32 cellular contexts compared by ENCODE assay signal in genomic region chr15:66068801-66069200, GRCh38.
"Had no signal": no experiment of that assay in that cellular context is flagged by ENCODE, and none has a peak within 500 bp of the region (broad histone marks: within the 10 kb centered on the region; RNA-seq: fewer than 3 reads in every experiment).

No MANE protein-coding gene starts in this region.

- DNase-seq: activated CD4-positive, alpha-beta T cell treated with anti-CD3 and anti-CD28 coated beads for 36 hours; activated CD4-positive, alpha-beta T cell treated with anti-CD3 and anti-CD28 coated beads, Interleukin-2, amount 10 ng/mL, durations not matched to agents 7 days and 5 days; activated CD4-positive, alpha-beta T cell treated with anti-CD3 and anti-CD28 coated beads, Interleukin-2, amount 50 U/mL, for 48 hours; activated CD8-positive, alpha-beta T cell treated with anti-CD3 and anti-CD28 coated beads, Interleukin-2, amount 10 ng/mL, durations not matched to agents 7 days and 5 days; activated naive CD4-positive, alpha-beta T cell treated with anti-CD3 and anti-CD28 coated beads, Interleukin-2, amount 50 U/mL, for 16 hours; activated naive CD8-positive, alpha-beta T cell treated with anti-CD3 and anti-CD28 coated beads for 36 hours; activated T-cell treated with anti-CD3 and anti-CD28 coated beads, Interleukin-2, amount 50 U/mL, for 24 hours; amniotic stem cell; aorta; brain microvascular endothelial cell; MM.1S; MV-4-11; NCI-H1092; NCI-H1436 treated with DMSO at 0.1 percent for 48 hours; NCI-H1694 treated with DMSO at 0.1 percent for 48 hours; NCI-H2029 treated with DMSO at 0.1 percent for 48 hours; NCI-H2107; NCI-H2171; NCI-H510A; NCI-H526; NCI-H748 treated with DMSO at 0.1 percent for 48 hours; NK-92 treated with Interleukin-12 subunit alpha and Interleukin-12 subunit beta, amount 100 ng/mL, for 24 hours; PC-9; SHP77; SJCRH30; T1000 had no signal

- H3K27me3 Mint-ChIP-seq: activated CD4-positive, alpha-beta T cell treated with anti-CD3 and anti-CD28 coated beads for 36 hours; activated naive CD8-positive, alpha-beta T cell treated with anti-CD3 and anti-CD28 coated beads for 36 hours had no signal

- H3K4me2 ChIP-seq: KMS-11, PC-9 had no signal

- ATAC-seq: activated CD4-positive, alpha-beta T cell treated with anti-CD3 and anti-CD28 coated beads for 36 hours; activated CD4-positive, CD25-positive, alpha-beta regulatory T cell treated with anti-CD3 and anti-CD28 coated beads, Interleukin-2, amount 50 U/mL, for 24 hours; activated CD8-positive, alpha-beta T cell treated with anti-CD3 and anti-CD28 coated beads, Interleukin-2, amount 10 ng/mL, durations not matched to agents 7 days and 5 days had no signal

- H3K27ac Mint-ChIP-seq: activated CD4-positive, alpha-beta T cell treated with anti-CD3 and anti-CD28 coated beads for 36 hours; activated CD4-positive, alpha-beta T cell treated with anti-CD3 and anti-CD28 coated beads, Interleukin-2, amount 10 ng/mL, durations not matched to agents 7 days and 5 days; activated CD8-positive, alpha-beta T cell treated with anti-CD3 and anti-CD28 coated beads, Interleukin-2, amount 10 ng/mL, durations not matched to agents 7 days and 5 days; activated naive CD8-positive, alpha-beta T cell treated with anti-CD3 and anti-CD28 coated beads for 36 hours; activated T-cell treated with anti-CD3 and anti-CD28 coated beads, Interleukin-2, amount 50 U/mL, for 24 hours; activated T-helper 2 cell treated with anti-CD3 and anti-CD28 coated beads, Interferon-gamma antibody, Interleukin-2, Interleukin-4, amounts not matched to agents 10 μg/mL and 5 μg/mL and 100 μg/mL, durations not matched to agents 14 hours and 24 hours and 36 hours had no signal

- H3K4me1 Mint-ChIP-seq: activated CD4-positive, alpha-beta T cell treated with anti-CD3 and anti-CD28 coated beads for 36 hours; activated CD4-positive, alpha-beta T cell treated with anti-CD3 and anti-CD28 coated beads, Interleukin-2, amount 10 ng/mL, durations not matched to agents 7 days and 5 days; activated naive CD8-positive, alpha-beta T cell treated with anti-CD3 and anti-CD28 coated beads for 36 hours; central memory CD8-positive, alpha-beta T cell had no signal

- H3K36me3 Mint-ChIP-seq: activated naive CD8-positive, alpha-beta T cell treated with anti-CD3 and anti-CD28 coated beads for 36 hours had no signal

- H3K9me3 Mint-ChIP-seq: activated CD4-positive, alpha-beta T cell treated with anti-CD3 and anti-CD28 coated beads, Interleukin-2, amount 10 ng/mL, durations not matched to agents 7 days and 5 days; activated naive CD8-positive, alpha-beta T cell treated with anti-CD3 and anti-CD28 coated beads for 36 hours; activated T-cell treated with anti-CD3 and anti-CD28 coated beads, Interleukin-2, amount 50 U/mL, for 24 hours; activated T-helper 2 cell treated with anti-CD3 and anti-CD28 coated beads, Interferon-gamma antibody, Interleukin-2, Interleukin-4, amounts not matched to agents 10 μg/mL and 5 μg/mL and 100 μg/mL, durations not matched to agents 14 hours and 24 hours and 36 hours; central memory CD8-positive, alpha-beta T cell had no signal

- H3K4me3 Mint-ChIP-seq: activated CD4-positive, alpha-beta T cell treated with anti-CD3 and anti-CD28 coated beads for 36 hours; activated CD4-positive, alpha-beta T cell treated with anti-CD3 and anti-CD28 coated beads, Interleukin-2, amount 10 ng/mL, durations not matched to agents 7 days and 5 days; activated CD8-positive, alpha-beta T cell treated with anti-CD3 and anti-CD28 coated beads, Interleukin-2, amount 10 ng/mL, durations not matched to agents 7 days and 5 days; activated naive CD8-positive, alpha-beta T cell treated with anti-CD3 and anti-CD28 coated beads for 36 hours; activated T-cell treated with anti-CD3 and anti-CD28 coated beads, Interleukin-2, amount 50 U/mL, for 24 hours; central memory CD8-positive, alpha-beta T cell had no signal

- H3K27ac ChIP-seq: brain microvascular endothelial cell, cardiac muscle cell, KMS-11, PC-9, SJCRH30, SK-N-MC had no signal

- H2AFZ ChIP-seq: PC-9 had no signal

- H3K27me3 ChIP-seq: cardiac muscle cell, SJCRH30 had no signal

- H3K9ac ChIP-seq: KMS-11 had no signal

- H3K4me1 ChIP-seq: SJCRH30 had no signal

- H3K9me3 ChIP-seq: SJCRH30 had no signal

- H3K4me3 ChIP-seq: cardiac muscle cell, PC-9, SJCRH30, SK-N-MC had no signal

- H3K36me3 ChIP-seq: brain microvascular endothelial cell, cardiac muscle cell, SJCRH30 had no signal
